Comparison of ENCODE assay signal across 9 cellular contexts in the genomic region with DNA sequence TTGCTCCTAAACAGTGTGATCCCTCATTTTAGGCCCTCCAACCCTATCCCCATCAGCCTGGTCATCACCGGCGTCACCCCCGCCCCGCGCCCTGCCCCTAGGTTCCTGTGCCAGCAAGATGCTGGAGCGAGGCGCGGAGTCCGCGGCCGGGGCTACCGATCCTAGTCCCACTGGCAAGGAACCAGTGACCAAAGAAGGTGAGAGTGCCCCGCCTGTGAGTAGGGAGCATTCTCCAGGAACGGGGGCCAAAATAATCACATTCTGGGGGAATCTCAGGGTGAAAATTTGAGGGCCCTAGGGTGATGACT. TPM values are rescaled to one million over a fixed set of nuclear protein-coding genes. Genes with fewer than 3 reads are reported as not detected.
DNase-seq lines count a peak whose midpoint lies in the region; ATAC-seq and TF ChIP-seq lines count a peak whose summit lies in the region.
"Had no signal": no experiment of that assay in that cellular context is flagged by ENCODE, and none has a peak within 500 bp of the region (broad histone marks: within the 10 kb centered on the region; RNA-seq: fewer than 3 reads in every experiment).

No MANE protein-coding gene starts in this region.

- H3K27ac ChIP-seq in right cardiac atrium (ENCODE audit: low read length) (peak overlapping the region; percentile 1), muscle layer of colon (ENCODE audit: low read depth, low read length) (peak overlapping the region; percentile 96), uterus (peak overlapping the region; percentile 90 to 96)

- ATAC-seq in right cardiac atrium: no peak
- ATAC-seq in Right ventricle myocardium inferior: no peak

- H3K36me3 ChIP-seq in muscle layer of colon (ENCODE audit: insufficient read depth, low read length) (peaks cover 3% of the 10 kb centered on the region), uterus (no peaks in the 10 kb centered on the region), HAP-1 (replicated peaks) (peaks cover 13% of the 10 kb centered on the region)

- DNase-seq in right cardiac atrium (no peak), Right ventricle myocardium inferior (ENCODE audit: missing footprints) (no peak), choroid plexus epithelial cell (ENCODE audit: low read depth) (no peak), uterus (no peak), HCEC 1CT (no peak), HAP-1 (ENCODE audit: low spot score in 2 of 2) (no peak), mesenteric fat pad (ENCODE audit: low spot score) (no peak)

- H3K4me1 ChIP-seq in right cardiac atrium (ENCODE audit: control insufficient read depth, insufficient read depth, low read length) (no peaks in the 10 kb centered on the region), muscle layer of colon (ENCODE audit: insufficient read depth, low read length) (peaks cover 21% of the 10 kb centered on the region), uterus (peaks cover 0 to 4% of the 10 kb centered on the region in 2 donors), HAP-1 (peaks cover 10% of the 10 kb centered on the region)

- peak overlapping the region; percentile 4 for H3K9ac ChIP-seq in muscle layer of colon (ENCODE audit: low read length)

- in situ Hi-C loops in HAP-1 (cut with MboI; ENCODE audit: low sequenced_read_pairs): no loop called here

- intact Hi-C loops in right cardiac atrium (cut with DNase I): no loop called here
- intact Hi-C loops in Right ventricle myocardium inferior (cut with DNase I): loop anchor here (5.0 to 10.0 kb wide), 2 partner anchors 133 to 241 kb away; no protein-coding TSS in a partner anchor
- intact Hi-C loops in uterus (cut with DNase I; ENCODE audit: low total_unique reads): no loop called here

- no peaks in the 10 kb centered on the region for H3K27me3 ChIP-seq in right cardiac atrium (ENCODE audit: control insufficient read depth, insufficient read depth)
- no peaks in the 10 kb centered on the region for H3K27me3 ChIP-seq in muscle layer of colon (ENCODE audit: control insufficient read depth in 1 of 2, insufficient read depth in 2 of 2, low read length in 2 of 2)
- H3K27me3 ChIP-seq in uterus: no peaks in the 10 kb centered on the region
- H3K27me3 ChIP-seq in HAP-1 (ENCODE audit: low read depth): no peaks in the 10 kb centered on the region
- H3K27me3 ChIP-seq: cardiac muscle cell had no signal

- H3K9me3 ChIP-seq in right cardiac atrium (ENCODE audit: control insufficient read depth, low read length) (no peaks in the 10 kb centered on the region), muscle layer of colon (ENCODE audit: low read length) (no peaks in the 10 kb centered on the region), uterus (peaks cover 0 to 5% of the 10 kb centered on the region in 2 donors), HAP-1 (no peaks in the 10 kb centered on the region)

- TF ChIP-seq POLR2A in uterus (IDR thresholded peaks at IDR 0.05): no peak

- H3K4me3 ChIP-seq in right cardiac atrium (ENCODE audit: low read length) (no peak overlapping the region), choroid plexus epithelial cell (ENCODE audit: low read depth, low read length) (peak overlapping the region; percentile 56), muscle layer of colon (ENCODE audit: low read depth in 1 of 2, low read length in 2 of 2) (peak overlapping the region; percentile 41 to 96), uterus (peak overlapping the region; percentile 51 to 52), HAP-1 (no peak overlapping the region)

- WGBS in right cardiac atrium: 8% methylated on average over 14 of the region's 14 CpGs

- TF ChIP-seq CTCF in choroid plexus epithelial cell (conservative IDR thresholded peaks at IDR 0.05; ENCODE audit: low read depth, low read length) (no peak), uterus (IDR thresholded peaks at IDR 0.05) (no peak)

RNA-seq across cellular contexts. Expression of a gene that starts 1.3 kb away (rescaled TPM):
- 1 to 10 TPM; 1.4 to 3.2 (median 2.4) TPM for total RNA-seq in right cardiac atrium
- polyA plus RNA-seq in right cardiac atrium: 0.97 TPM
- 1.8 TPM for total RNA-seq in Right ventricle myocardium inferior
- total RNA-seq in uterus: 1 to 10 TPM in 1 of 4 donors, under 1 TPM in 1, not detected in 2; 0.21 to 2.8 TPM
- total RNA-seq in mesenteric fat pad: 1.7 TPM
- total RNA-seq: cardiac muscle cell had no signal

RNA-seq across cellular contexts. Expression of a gene that starts 7.3 kb away (rescaled TPM):
- total RNA-seq in right cardiac atrium: 10 to 100 TPM; 12.6 to 18.2 (median 14.9) TPM
- polyA plus RNA-seq in right cardiac atrium: 14.1 TPM
- total RNA-seq in Right ventricle myocardium inferior: 15.2 TPM
- 10 to 100 TPM in 2 of 4 donors, 1 to 10 TPM in 1, under 1 TPM in 1; 0.77 to 29.0 (median 12.5) TPM for total RNA-seq in uterus
- 20.4 TPM for total RNA-seq in mesenteric fat pad

RNA-seq across cellular contexts. Expression of a gene that starts 29.7 kb away (rescaled TPM):
- 10 to 100 TPM in 2 of 4 donors, 1 to 10 TPM in 2; 6.3 to 11.4 (median 8.7) TPM for total RNA-seq in right cardiac atrium
- polyA plus RNA-seq in right cardiac atrium: 6.9 TPM
- total RNA-seq in Right ventricle myocardium inferior: 5.7 TPM
- total RNA-seq in uterus: 10 to 100 TPM in 2 of 4 donors, under 1 TPM in 2; 0.51 to 27.1 (median 6.1) TPM
- total RNA-seq in mesenteric fat pad: 5.5 TPM

RNA-seq across cellular contexts. Expression of a gene that starts 41.1 kb away (rescaled TPM):
- total RNA-seq in right cardiac atrium: 10 to 100 TPM; 13.5 to 17.1 (median 15.6) TPM
- 11.2 TPM for polyA plus RNA-seq in right cardiac atrium
- total RNA-seq in Right ventricle myocardium inferior: 12.2 TPM
- total RNA-seq in uterus: 10 to 100 TPM; 22.7 to 53.2 (median 30.7) TPM
- 18.2 TPM for total RNA-seq in mesenteric fat pad

RNA-seq across cellular contexts. Expression of a gene that starts 41.3 kb away (rescaled TPM):
- total RNA-seq in right cardiac atrium (1 to 10 TPM; 3.8 to 6.8 (median 4.9) TPM), Right ventricle myocardium inferior (2.2 TPM), uterus (10 to 100 TPM in 3 of 4 donors, 1 to 10 TPM in 1; 4.6 to 46.5 (median 10.3) TPM), mesenteric fat pad (2.2 TPM)
- polyA plus RNA-seq in right cardiac atrium: 9.8 TPM

Comparison
In these comparisons a context has a peak if more than half of its experiments do, and no peak if none do; other contexts are left out.
1. H3K27ac ChIP-seq: peak in every context shown above with its lines; median percentile 96 in muscle layer of colon; 93 in uterus; 1 in right cardiac atrium.
2. H3K4me3 ChIP-seq: peak in choroid plexus epithelial cell (single experiment), muscle layer of colon (2 of 2) and uterus (2 of 2); none in right cardiac atrium (single experiment) and HAP-1 (single experiment).